10 cellular contexts compared by ENCODE assay signal in genomic region chr11:68998390-68998911, GRCh38. TPM values are rescaled to one million over a fixed set of nuclear protein-coding genes. Genes with fewer than 3 reads are reported as not detected.
DNase-seq lines count a peak whose midpoint lies in the region; ATAC-seq and TF ChIP-seq lines count a peak whose summit lies in the region.
"Had no signal": no experiment of that assay in that cellular context is flagged by ENCODE, and none has a peak within 500 bp of the region (broad histone marks: within the 10 kb centered on the region; RNA-seq: fewer than 3 reads in every experiment).

No MANE protein-coding gene starts in this region.

- H3K27ac Mint-ChIP-seq in activated T-cell treated with anti-CD3 and anti-CD28 coated beads, Interleukin-2, amount 50 U/mL, for 24 hours, result no peak overlapping the region

- no peaks in the 10 kb centered on the region for H3K4me1 Mint-ChIP-seq in activated T-cell treated with anti-CD3 and anti-CD28 coated beads, Interleukin-2, amount 50 U/mL, for 24 hours (ENCODE audit: low read depth)

- H3K9me3 ChIP-seq in adrenal gland (replicated peaks in 1 of 3), result no peaks in the 10 kb centered on the region

- 32 to 41% (median 34%) methylated on average over 10 to 13 of the region's 13 CpGs for WGBS in adrenal gland, 4 donors

- H3K36me3 Mint-ChIP-seq in activated T-cell treated with anti-CD3 and anti-CD28 coated beads, Interleukin-2, amount 50 U/mL, for 24 hours (ENCODE audit: low read depth), result no peaks in the 10 kb centered on the region

- H3K27me3 ChIP-seq in adrenal gland, result no peaks in the 10 kb centered on the region

- H3K4me1 ChIP-seq in adrenal gland (replicated peaks in 1 of 2), result peaks cover 0 to 14% of the 10 kb centered on the region in 2 donors

- H3K36me3 ChIP-seq in adrenal gland (replicated peaks in 1 of 2), result no peaks in the 10 kb centered on the region

- DNase-seq in COR-L47 (lab: John Stamatoyannopoulos, UW), result peak; percentile 84
- DNase-seq in NCI-H1694 (lab: John Stamatoyannopoulos, UW), result peak; percentile 74
- peak in 5 of 7 donors; percentile 15 to 67 (median 26) for DNase-seq in adrenal gland
- DNase-seq in lung microvascular endothelial cell (ENCODE audit: low read depth in 2 of 2), result peak; percentile 36 to 78
- DNase-seq in activated T-cell treated with anti-CD3 and anti-CD28 coated beads, Interleukin-2, amount 50 U/mL, for 24 hours, result no peak
- DNase-seq in SIG-M5 treated with dmso at 0.1 percent for 504 hours (lab: John Stamatoyannopoulos, UW; ENCODE audit: unreplicated experiment), result no peak
- DNase-seq in UCSD-AML1 (lab: John Stamatoyannopoulos, UW; ENCODE audit: unreplicated experiment), result no peak
- DNase-seq: Calu3 had no signal

- no peak overlapping the region for H3K4me3 Mint-ChIP-seq in activated T-cell treated with anti-CD3 and anti-CD28 coated beads, Interleukin-2, amount 50 U/mL, for 24 hours

- no peak for TF ChIP-seq POLR2A in adrenal gland (IDR thresholded peaks at IDR 0.05)

- intact Hi-C loops in adrenal gland (cut with DNase I), result no loop called here

- TF ChIP-seq CTCF in adrenal gland (IDR thresholded peaks at IDR 0.05), result no peak

- no peaks in the 10 kb centered on the region for H3K9me3 Mint-ChIP-seq in activated T-cell treated with anti-CD3 and anti-CD28 coated beads, Interleukin-2, amount 50 U/mL, for 24 hours

- no peak for ATAC-seq in HG02970 (IDR thresholded peaks at IDR 0.05; ENCODE audit: low FRiP score, unreplicated experiment)

- H3K4me3 ChIP-seq in adrenal gland, result no peak overlapping the region

- H3K27me3 Mint-ChIP-seq in activated T-cell treated with anti-CD3 and anti-CD28 coated beads, Interleukin-2, amount 50 U/mL, for 24 hours, result peaks cover 13% of the 10 kb centered on the region

- peak overlapping the region in 1 of 5 donors; percentile 45 for H3K27ac ChIP-seq in adrenal gland

RNA-seq across cellular contexts. Expression of gene MRGPRF, which starts 14.6 kb away (rescaled TPM):
- 10 to 100 TPM in 1 of 8 donors, 1 to 10 TPM in 7; 2.3 to 14.6 (median 5.0) TPM for total RNA-seq in adrenal gland
- polyA plus RNA-seq in adrenal gland, result 10 to 100 TPM in 1 of 3 donors, 1 to 10 TPM in 1, under 1 TPM in 1; 0.71 to 11.5 (median 5.1) TPM
- total RNA-seq in lung microvascular endothelial cell, result under 0.01 TPM in 2 replicates

RNA-seq across cellular contexts. Expression of gene MRGPRD, which starts 17.7 kb away (rescaled TPM):
- total RNA-seq in adrenal gland (not detected), lung microvascular endothelial cell (not detected in 2 replicates)
- not detected for polyA plus RNA-seq in adrenal gland
- total RNA-seq: Calu3, lower leg skin had no signal

RNA-seq across cellular contexts. Expression of gene TPCN2, which starts 50.3 kb away (rescaled TPM):
- total RNA-seq in adrenal gland (10 to 100 TPM in 5 of 8 donors, 1 to 10 TPM in 3; 6.8 to 17.6 (median 10.4) TPM), lung microvascular endothelial cell (6.2 and 7.4 TPM in 2 replicates)
- 10 to 100 TPM in 2 of 3 donors, 1 to 10 TPM in 1; 3.1 to 21.6 (median 13.6) TPM for polyA plus RNA-seq in adrenal gland

Comparison
In these comparisons a context has a peak if more than half of its experiments do, and no peak if none do; other contexts are left out.
1. DNase-seq: peak in COR-L47 (single experiment), NCI-H1694 (single experiment), adrenal gland (5 of 7) and lung microvascular endothelial cell (2 of 2); none in activated T-cell treated with anti-CD3 and anti-CD28 coated beads, Interleukin-2, amount 50 U/mL, for 24 hours (single experiment), SIG-M5 treated with dmso at 0.1 percent for 504 hours (single experiment) and UCSD-AML1 (single experiment).